16 cellular contexts compared by ENCODE assay signal in genomic region chr6:137791281-137792159, GRCh38.
DNase-seq lines count a peak whose midpoint lies in the region; ATAC-seq and TF ChIP-seq lines count a peak whose summit lies in the region.
"Had no signal": no experiment of that assay in that cellular context is flagged by ENCODE, and none has a peak within 500 bp of the region (broad histone marks: within the 10 kb centered on the region; RNA-seq: fewer than 3 reads in every experiment).

No MANE protein-coding gene starts in this region.

- H3K23ac ChIP-seq in trophoblast cell (ENCODE audit: low read length): no peak overlapping the region

- no peak overlapping the region for H4K91ac ChIP-seq in trophoblast cell (ENCODE audit: low read depth, low read length)

- H2BK120ac ChIP-seq in trophoblast cell (ENCODE audit: insufficient read depth, low read length, poor library complexity): no peak overlapping the region

- intact Hi-C loops in thyroid gland (cut with DNase I): loop anchor here (10.0 kb wide), 1 partner anchor 153 kb away; no protein-coding TSS in a partner anchor

- no peak overlapping the region for H2AK5ac ChIP-seq in trophoblast cell (ENCODE audit: low read length)

- peaks cover 7 to 15% of the 10 kb centered on the region in 2 donors for H3K36me3 Mint-ChIP-seq in activated naive CD4-positive, alpha-beta T cell treated with anti-CD3 and anti-CD28 coated beads, Interleukin-2, amount 50 U/mL, for 72 hours
- H3K36me3 Mint-ChIP-seq in central memory CD8-positive, alpha-beta T cell (ENCODE audit: insufficient read depth): peaks cover 4% of the 10 kb centered on the region

- no peak for DNase-seq in activated naive CD4-positive, alpha-beta T cell treated with anti-CD3 and anti-CD28 coated beads, Interleukin-2, amount 50 U/mL, for 72 hours (ENCODE audit: low spot score in 2 of 2)
- DNase-seq in activated naive CD4-positive, alpha-beta T cell (lab: John Stamatoyannopoulos, UW): no peak
- DNase-seq in central memory CD8-positive, alpha-beta T cell (ENCODE audit: low spot score in 2 of 2): no peak
- DNase-seq in thyroid gland (peak; percentile 77), trophoblast cell (no peak)
- DNase-seq in NK-92 treated with Interleukin-12 subunit alpha and Interleukin-12 subunit beta, amount 100 ng/mL, for 24 hours (lab: John Stamatoyannopoulos, UW): no peak
- DNase-seq: AML-193; effector CD8-positive, alpha-beta T cell; kidney; NCI-H1436 treated with DMSO at 0.1 percent for 48 hours; nephron progenitor cell; stimulated activated CD4-positive, alpha-beta T cell treated with anti-CD3 and anti-CD28 coated beads, Interleukin-4, amount 100 ng/mL, for 4 hours; SW 1271 had no signal

- no peak overlapping the region for H4K12ac ChIP-seq in trophoblast cell (ENCODE audit: low read depth, low read length)

- no peak overlapping the region for H4K8ac ChIP-seq in trophoblast cell (ENCODE audit: low read depth, low read length)

- ATAC-seq in activated naive CD4-positive, alpha-beta T cell treated with anti-CD3 and anti-CD28 coated beads, Interleukin-2, amount 50 U/mL, for 72 hours: peak; percentile 23 to 40
- no peak for ATAC-seq in central memory CD8-positive, alpha-beta T cell (replicated peaks; ENCODE audit: extremely low read depth, poor library complexity, severe bottlenecking)
- no peak for ATAC-seq in GM21447 (IDR thresholded peaks at IDR 0.05; ENCODE audit: unreplicated experiment)

- H3K79me2 ChIP-seq in OCI-LY3 (ENCODE audit: low read length) (no peaks in the 10 kb centered on the region), trophoblast cell (ENCODE audit: control insufficient read depth, insufficient read depth, low read length, poor library complexity) (no peaks in the 10 kb centered on the region)

- H3K36me3 ChIP-seq in OCI-LY3 (replicated peaks; ENCODE audit: low read depth, low read length) (no peaks in the 10 kb centered on the region), thyroid gland (no peaks in the 10 kb centered on the region), trophoblast cell (ENCODE audit: control insufficient read depth in 1 of 2, insufficient read depth in 2 of 2, low read length in 2 of 2) (no peaks in the 10 kb centered on the region)
- H3K36me3 ChIP-seq: right atrium auricular region had no signal

- H3K4ac ChIP-seq in trophoblast cell (ENCODE audit: low read depth, low read length): no peak overlapping the region

- TF ChIP-seq POLR2A in thyroid gland (IDR thresholded peaks at IDR 0.05): no peak

- H2BK5ac ChIP-seq in trophoblast cell (ENCODE audit: low read depth, low read length, poor library complexity): no peak overlapping the region

- no peak for TF ChIP-seq CTCF in OCI-LY3 (IDR thresholded peaks at IDR 0.05; ENCODE audit: low read depth, low read length)
- no peak for TF ChIP-seq CTCF in thyroid gland (IDR thresholded peaks at IDR 0.05)

- H3K27me3 ChIP-seq in OCI-LY3 (ENCODE audit: low read depth, low read length): no peaks in the 10 kb centered on the region
- H3K27me3 ChIP-seq in thyroid gland: no peaks in the 10 kb centered on the region
- no peaks in the 10 kb centered on the region for H3K27me3 ChIP-seq in trophoblast cell (ENCODE audit: insufficient read depth, low read length)
- H3K27me3 ChIP-seq: right atrium auricular region had no signal

- peaks cover 30% of the 10 kb centered on the region for H3K4me1 Mint-ChIP-seq in central memory CD8-positive, alpha-beta T cell

- 27 to 31% methylated on average over 6 of the region's 6 CpGs for WGBS in thyroid gland, 2 donors
- WGBS in trophoblast cell (ENCODE audit: extremely low coverage, insufficient coverage, insufficient read length): no CpG with 5 or more reads among the region's 6 CpGs

- H3K79me1 ChIP-seq in trophoblast cell (ENCODE audit: low read length): no peaks in the 10 kb centered on the region

- no peaks in the 10 kb centered on the region for H3K27me3 Mint-ChIP-seq in central memory CD8-positive, alpha-beta T cell

- H3K14ac ChIP-seq in trophoblast cell (ENCODE audit: low read length): no peak overlapping the region

- no peak overlapping the region for H2BK12ac ChIP-seq in trophoblast cell (ENCODE audit: low read length)

- H3K9me3 ChIP-seq in OCI-LY3 (ENCODE audit: insufficient read depth, low read length) (no peaks in the 10 kb centered on the region), thyroid gland (no peaks in the 10 kb centered on the region), trophoblast cell (ENCODE audit: insufficient read depth, low read depth, low read length) (no peaks in the 10 kb centered on the region)
- H3K9me3 ChIP-seq: right atrium auricular region had no signal

- H3K18ac ChIP-seq in trophoblast cell (ENCODE audit: low read length): no peak overlapping the region

- H2AFZ ChIP-seq in OCI-LY3 (ENCODE audit: low read depth, low read length): peak overlapping the region; percentile 44; the same call in 1 of the 2 replicates
- no peak overlapping the region for H2AFZ ChIP-seq in trophoblast cell (ENCODE audit: insufficient read depth, low read length, poor library complexity)

- H3K4me1 ChIP-seq in OCI-LY3 (ENCODE audit: low read length) (peaks cover 45% of the 10 kb centered on the region), thyroid gland (peaks cover 26 to 29% of the 10 kb centered on the region in 2 donors), trophoblast cell (ENCODE audit: control insufficient read depth in 1 of 2, insufficient read depth in 2 of 2, low read length in 2 of 2) (peaks cover 0 to 5% of the 10 kb centered on the region in 2 experiments)

- H3K4me3 Mint-ChIP-seq in central memory CD8-positive, alpha-beta T cell: peak overlapping the region; percentile 36
- H3K4me3 Mint-ChIP-seq: nephron progenitor cell had no signal

- H3K9me3 Mint-ChIP-seq in activated naive CD4-positive, alpha-beta T cell treated with anti-CD3 and anti-CD28 coated beads, Interleukin-2, amount 50 U/mL, for 72 hours: peaks cover 5 to 14% of the 10 kb centered on the region in 2 donors
- no peaks in the 10 kb centered on the region for H3K9me3 Mint-ChIP-seq in central memory CD8-positive, alpha-beta T cell

- no peak overlapping the region for H3K4me3 ChIP-seq in OCI-LY3 (ENCODE audit: low read length)
- no peak overlapping the region for H3K4me3 ChIP-seq in thyroid gland (replicated peaks in 1 of 3)
- no peak overlapping the region for H3K4me3 ChIP-seq in trophoblast cell (ENCODE audit: low read depth, low read length)
- H3K4me3 ChIP-seq: right atrium auricular region had no signal

- H3K9ac ChIP-seq in OCI-LY3 (ENCODE audit: low read length) (no peak overlapping the region), trophoblast cell (ENCODE audit: low read length) (no peak overlapping the region)

- H3K27ac ChIP-seq in OCI-LY3 (ENCODE audit: low read length): no peak overlapping the region; the same call in 1 of the 2 replicates
- H3K27ac ChIP-seq in thyroid gland: peak overlapping the region; percentile 60 to 74 (median 70)
- H3K27ac ChIP-seq in trophoblast cell (ENCODE audit: low read depth, low read length): no peak overlapping the region
- H3K27ac ChIP-seq: right atrium auricular region had no signal

- peak overlapping the region in 1 of 2 donors; percentile 83 for H3K27ac Mint-ChIP-seq in activated naive CD4-positive, alpha-beta T cell treated with anti-CD3 and anti-CD28 coated beads, Interleukin-2, amount 50 U/mL, for 72 hours
- no peak overlapping the region for H3K27ac Mint-ChIP-seq in central memory CD8-positive, alpha-beta T cell (ENCODE audit: low read depth)
- H3K27ac Mint-ChIP-seq: nephron progenitor cell had no signal

- no peaks in the 10 kb centered on the region for H4K20me1 ChIP-seq in OCI-LY3 (ENCODE audit: insufficient read depth, low read length)

- H3K4me2 ChIP-seq in OCI-LY3 (ENCODE audit: low read length) (peak overlapping the region; percentile 56), trophoblast cell (ENCODE audit: low read length) (no peak overlapping the region)

Comparison
In these comparisons a context has a peak if more than half of its experiments do, and no peak if none do; other contexts are left out.
1. ATAC-seq: peak in activated naive CD4-positive, alpha-beta T cell treated with anti-CD3 and anti-CD28 coated beads, Interleukin-2, amount 50 U/mL, for 72 hours (2 of 2); none in central memory CD8-positive, alpha-beta T cell (single experiment) and GM21447 (single experiment).
2. DNase-seq: peak in thyroid gland (2 of 2); none in activated naive CD4-positive, alpha-beta T cell treated with anti-CD3 and anti-CD28 coated beads, Interleukin-2, amount 50 U/mL, for 72 hours (0 of 2), activated naive CD4-positive, alpha-beta T cell (0 of 4), central memory CD8-positive, alpha-beta T cell (0 of 2), NK-92 treated with Interleukin-12 subunit alpha and Interleukin-12 subunit beta, amount 100 ng/mL, for 24 hours (single experiment) and trophoblast cell (0 of 2).
3. H3K27ac ChIP-seq: peak in thyroid gland (3 of 3); none in OCI-LY3 (single experiment) and trophoblast cell (single experiment).